ENCODE assay signal across 23 cellular contexts in genomic region chr1:15205586-15206346, GRCh38. TPM values are rescaled to one million over a fixed set of nuclear protein-coding genes. Genes with fewer than 3 reads are reported as not detected.
DNase-seq lines count a peak whose midpoint lies in the region; TF ChIP-seq lines count a peak whose summit lies in the region.
"Had no signal": no experiment of that assay in that cellular context is flagged by ENCODE, and none has a peak within 500 bp of the region (broad histone marks: within the 10 kb centered on the region; RNA-seq: fewer than 3 reads in every experiment).

No MANE protein-coding gene starts in this region.

- no peak overlapping the region for H3K4me2 ChIP-seq in mesenchymal stem cell (ENCODE audit: low read length, poor library complexity, severe bottlenecking)

- H3K27ac Mint-ChIP-seq in brain (peak overlapping the region; percentile 3 to 93 (median 66)), type B pancreatic cell (no peak overlapping the region)
- H3K27ac Mint-ChIP-seq: CD4-positive, CD25-positive, alpha-beta regulatory T cell; stimulated activated memory B cell treated with anti-CD40 and anti-IgM and Interleukin-4, amounts not matched to agents 10 μg/mL and 1 μg/mL and 100 μg/mL, for 72 hours had no signal

- no peak overlapping the region for H3K18ac ChIP-seq in mesenchymal stem cell (ENCODE audit: low read depth in 1 of 2, low read length in 2 of 2)

- no peak overlapping the region for H3K23ac ChIP-seq in mesenchymal stem cell (ENCODE audit: low read length in 2 of 2)

- WGBS in HUES64: 90% methylated on average over 12 of the region's 12 CpGs
- 98% methylated on average over 11 of the region's 12 CpGs for WGBS in mesenchymal stem cell

- H3K4me3 ChIP-seq in HUES64 (ENCODE audit: low read length) (no peak overlapping the region), mesenchymal stem cell (ENCODE audit: insufficient read depth in 1 of 2, low read depth in 1 of 2, low read length in 2 of 2) (no peak overlapping the region), left ventricle myocardium inferior (no peak overlapping the region)
- H3K4me3 ChIP-seq: gastroesophageal sphincter, spleen, thyroid gland had no signal

- DNase-seq in mesenchymal stem cell (no peak), T-helper 1 cell (no peak), type B pancreatic cell (ENCODE audit: extremely low spot score, unreplicated experiment) (no peak), left ventricle myocardium inferior (no peak)
- DNase-seq: activated CD8-positive, alpha-beta memory T cell treated with anti-CD3 and anti-CD28 coated beads for 24 hours; activated gamma-delta T cell; activated T-cell treated with anti-CD3 and anti-CD28 coated beads, Interleukin-2, amount 50 U/mL, for 1 hour; CD4-positive, CD25-positive, alpha-beta regulatory T cell; dermis blood vessel endothelial cell; MM.1S; NCI-H1436 treated with DMSO at 0.1 percent for 48 hours; NCI-H2107; NCI-H510A; retina; spleen; stimulated activated CD4-positive, alpha-beta T cell treated with anti-CD3 and anti-CD28 coated beads, Interleukin-4, amount 100 ng/mL, for 1 hour; thyroid gland had no signal

- no peak overlapping the region for H4K91ac ChIP-seq in mesenchymal stem cell (ENCODE audit: low read length)

- H3K27me3 Mint-ChIP-seq in brain: peaks cover 4% of the 10 kb centered on the region
- no peaks in the 10 kb centered on the region for H3K27me3 Mint-ChIP-seq in type B pancreatic cell

- H3K4me3 Mint-ChIP-seq in brain: peak overlapping the region in 3 of 5 experiments; percentile 10 to 58 (median 30)
- no peak overlapping the region for H3K4me3 Mint-ChIP-seq in type B pancreatic cell
- H3K4me3 Mint-ChIP-seq: CD4-positive, CD25-positive, alpha-beta regulatory T cell; stimulated activated memory B cell treated with anti-CD40 and anti-IgM and Interleukin-4, amounts not matched to agents 10 μg/mL and 1 μg/mL and 100 μg/mL, for 72 hours had no signal

- no peak overlapping the region for H4K8ac ChIP-seq in mesenchymal stem cell (ENCODE audit: low read length)

- peaks cover 35% of the 10 kb centered on the region for H3K79me1 ChIP-seq in mesenchymal stem cell (replicated peaks; ENCODE audit: low read length, poor library complexity, severe bottlenecking)

- H3K36me3 Mint-ChIP-seq in brain (no peaks in the 10 kb centered on the region), type B pancreatic cell (peaks cover 7% of the 10 kb centered on the region)
- H3K36me3 Mint-ChIP-seq: CD4-positive, CD25-positive, alpha-beta regulatory T cell; stimulated activated memory B cell treated with anti-CD40 and anti-IgM and Interleukin-4, amounts not matched to agents 10 μg/mL and 1 μg/mL and 100 μg/mL, for 72 hours had no signal

- H3K36me3 ChIP-seq in HUES64 (ENCODE audit: insufficient read depth, low read length) (no peaks in the 10 kb centered on the region), mesenchymal stem cell (ENCODE audit: control insufficient read depth in 1 of 2, insufficient read depth in 2 of 2, low read depth in 1 of 2, low read length in 2 of 2) (peaks cover 0 to 3% of the 10 kb centered on the region in 2 experiments), left ventricle myocardium inferior (no peaks in the 10 kb centered on the region)
- H3K36me3 ChIP-seq: gastroesophageal sphincter, spleen, thyroid gland had no signal

- H2AFZ ChIP-seq in mesenchymal stem cell (ENCODE audit: low read depth, low read length): no peak overlapping the region

- intact Hi-C loops in left ventricle myocardium inferior (cut with micrococcal nuclease): no loop called here

- H3K27ac ChIP-seq in HUES64 (ENCODE audit: low read depth, low read length) (peak overlapping the region; percentile 86; the same call in 1 of the 2 replicates), mesenchymal stem cell (ENCODE audit: low read length, poor library complexity, severe bottlenecking) (no peak overlapping the region), temporal lobe (ENCODE audit: low read depth, low read length) (peak overlapping the region; percentile 56), left ventricle myocardium inferior (replicated peaks) (no peak overlapping the region)
- H3K27ac ChIP-seq: gastroesophageal sphincter, spleen, thyroid gland had no signal

- H2BK5ac ChIP-seq in mesenchymal stem cell (ENCODE audit: low read depth, low read length, poor library complexity, severe bottlenecking): no peak overlapping the region

- H3K9ac ChIP-seq in HUES64 (ENCODE audit: low read depth, low read length) (peak overlapping the region; percentile 36; the same call in 1 of the 2 replicates), mesenchymal stem cell (ENCODE audit: low read length) (no peak overlapping the region)

- H2BK15ac ChIP-seq in mesenchymal stem cell (ENCODE audit: low read depth, poor library complexity, severe bottlenecking): peak overlapping the region; percentile 40

- H2BK120ac ChIP-seq in mesenchymal stem cell (ENCODE audit: low read depth, low read length): no peak overlapping the region

- no peak overlapping the region for H3K14ac ChIP-seq in mesenchymal stem cell (ENCODE audit: low read length in 2 of 2)

- H3K9me3 Mint-ChIP-seq in brain (no peaks in the 10 kb centered on the region), type B pancreatic cell (no peaks in the 10 kb centered on the region)
- H3K9me3 Mint-ChIP-seq: CD4-positive, CD25-positive, alpha-beta regulatory T cell; stimulated activated memory B cell treated with anti-CD40 and anti-IgM and Interleukin-4, amounts not matched to agents 10 μg/mL and 1 μg/mL and 100 μg/mL, for 72 hours had no signal

- H3K9me3 ChIP-seq in HUES64 (ENCODE audit: insufficient read depth, low read depth, low read length) (no peaks in the 10 kb centered on the region), mesenchymal stem cell (ENCODE audit: control insufficient read depth, low read length) (no peaks in the 10 kb centered on the region), left ventricle myocardium inferior (replicated peaks) (no peaks in the 10 kb centered on the region)
- H3K9me3 ChIP-seq: gastroesophageal sphincter, spleen, thyroid gland had no signal

- H3K4me1 Mint-ChIP-seq in brain: peaks cover 33% of the 10 kb centered on the region
- peaks cover 35% of the 10 kb centered on the region for H3K4me1 Mint-ChIP-seq in type B pancreatic cell (ENCODE audit: unreplicated experiment)
- H3K4me1 Mint-ChIP-seq: CD4-positive, CD25-positive, alpha-beta regulatory T cell; stimulated activated memory B cell treated with anti-CD40 and anti-IgM and Interleukin-4, amounts not matched to agents 10 μg/mL and 1 μg/mL and 100 μg/mL, for 72 hours had no signal

- H2BK12ac ChIP-seq in mesenchymal stem cell (ENCODE audit: low read length in 2 of 2): peak overlapping the region in 1 of 2 experiments; percentile 14

- TF ChIP-seq CTCF in brain (conservative IDR thresholded peaks at IDR 0.05) (no peak), type B pancreatic cell (conservative IDR thresholded peaks at IDR 0.05) (no peak), left ventricle myocardium inferior (IDR thresholded peaks at IDR 0.05; ENCODE audit: borderline replicate concordance) (no peak)

- H3K4me1 ChIP-seq in HUES64 (ENCODE audit: insufficient read depth, low read length) (peaks cover 29% of the 10 kb centered on the region), mesenchymal stem cell (ENCODE audit: control insufficient read depth, insufficient read depth, low read depth, low read length) (peaks cover 37% of the 10 kb centered on the region), left ventricle myocardium inferior (peaks cover 47% of the 10 kb centered on the region)

- H3K27me3 ChIP-seq in HUES64 (ENCODE audit: insufficient read depth, low read length): no peaks in the 10 kb centered on the region
- peaks cover 0 to 9% of the 10 kb centered on the region in 2 experiments for H3K27me3 ChIP-seq in mesenchymal stem cell (ENCODE audit: control insufficient read depth in 1 of 2, insufficient read depth in 1 of 2, low read length in 2 of 2)
- H3K27me3 ChIP-seq in left ventricle myocardium inferior (ENCODE audit: low read depth): no peaks in the 10 kb centered on the region
- H3K27me3 ChIP-seq: gastroesophageal sphincter, spleen, thyroid gland had no signal

- H2AK5ac ChIP-seq in mesenchymal stem cell (ENCODE audit: low read length, severe bottlenecking): no peak overlapping the region

- H3K4ac ChIP-seq in mesenchymal stem cell (ENCODE audit: low read depth in 1 of 2, low read length in 2 of 2): no peak overlapping the region

RNA-seq across cellular contexts. Expression of gene FHAD1, which starts 41.3 kb away (rescaled TPM):
- 1.1 TPM for polyA plus RNA-seq in HUES64 (2013, experiment 1 of 2)
- polyA plus RNA-seq in HUES64 (2013, experiment 2 of 2): 1.8 TPM
- polyA plus RNA-seq in brain (ENCODE audit: insufficient read depth, low read depth, low replicate concordance): 1.4 TPM
- polyA plus RNA-seq in mesenchymal stem cell (2013, experiment 1 of 2): 0.21 TPM
- polyA plus RNA-seq in mesenchymal stem cell (2013, experiment 2 of 2): 0.18 TPM
- total RNA-seq in temporal lobe: 1.7 TPM
- 0.93 and 3.8 TPM in 2 replicates for total RNA-seq in type B pancreatic cell (ENCODE audit: low replicate concordance)
- not detected for total RNA-seq in left ventricle myocardium inferior
- total RNA-seq: bronchial epithelial cell; CD4-positive, CD25-positive, alpha-beta regulatory T cell had no signal
- polyA plus RNA-seq: CD4-positive, CD25-positive, alpha-beta regulatory T cell had no signal

RNA-seq across cellular contexts. Expression of gene TMEM51, which starts 52.2 kb away (rescaled TPM):
- polyA plus RNA-seq in HUES64 (2013, experiment 1 of 2): 5.6 TPM
- polyA plus RNA-seq in HUES64 (2013, experiment 2 of 2): 6.5 TPM
- 8.8 TPM for polyA plus RNA-seq in brain (ENCODE audit: insufficient read depth, low read depth, low replicate concordance)
- 48.1 TPM for polyA plus RNA-seq in mesenchymal stem cell (2013, experiment 1 of 2)
- 46.7 TPM for polyA plus RNA-seq in mesenchymal stem cell (2013, experiment 2 of 2)
- total RNA-seq in temporal lobe (0.98 TPM), type B pancreatic cell (ENCODE audit: low replicate concordance) (12.5 and 28.8 TPM in 2 replicates), left ventricle myocardium inferior (4.1 TPM)
- total RNA-seq: CD4-positive, CD25-positive, alpha-beta regulatory T cell had no signal
- polyA plus RNA-seq: CD4-positive, CD25-positive, alpha-beta regulatory T cell had no signal

Comparison
In these comparisons a context has a peak if more than half of its experiments do, and no peak if none do; other contexts are left out.
1. H3K27ac ChIP-seq: peak in HUES64 (single experiment) and temporal lobe (single experiment); none in mesenchymal stem cell (single experiment) and left ventricle myocardium inferior (single experiment).